11 cellular contexts compared by ENCODE assay signal in genomic region chr19:16184665-16185122, GRCh38. TPM values are rescaled to one million over a fixed set of nuclear protein-coding genes. Genes with fewer than 3 reads are reported as not detected.
DNase-seq lines count a peak whose midpoint lies in the region; ATAC-seq and TF ChIP-seq lines count a peak whose summit lies in the region.
"Had no signal": no experiment of that assay in that cellular context is flagged by ENCODE, and none has a peak within 500 bp of the region (broad histone marks: within the 10 kb centered on the region; RNA-seq: fewer than 3 reads in every experiment).

No MANE protein-coding gene starts in this region.

- H3K27ac ChIP-seq in left lung, result peak overlapping the region; percentile 53 to 79
- H3K27ac ChIP-seq in testis, result no peak overlapping the region

- WGBS in testis, 2 donors, result 24 to 31% methylated on average over 18 of the region's 18 CpGs

- H3K27ac Mint-ChIP-seq in activated CD8-positive, alpha-beta memory T cell treated with anti-CD3 and anti-CD28 coated beads, Interleukin-2, amount 10 ng/mL, durations not matched to agents 7 days and 5 days, result peak overlapping the region; percentile 96
- peak overlapping the region; percentile 97 for H3K27ac Mint-ChIP-seq in activated naive CD8-positive, alpha-beta T cell

- TF ChIP-seq CTCF in left lung (IDR thresholded peaks at IDR 0.05) (no peak), testis (IDR thresholded peaks at IDR 0.05) (no peak)

- H3K9me3 Mint-ChIP-seq in activated CD8-positive, alpha-beta memory T cell treated with anti-CD3 and anti-CD28 coated beads, Interleukin-2, amount 10 ng/mL, durations not matched to agents 7 days and 5 days (ENCODE audit: low read depth), result no peaks in the 10 kb centered on the region
- no peaks in the 10 kb centered on the region for H3K9me3 Mint-ChIP-seq in activated naive CD8-positive, alpha-beta T cell (ENCODE audit: low read depth)

- H3K4me3 Mint-ChIP-seq in activated CD8-positive, alpha-beta memory T cell treated with anti-CD3 and anti-CD28 coated beads, Interleukin-2, amount 10 ng/mL, durations not matched to agents 7 days and 5 days, result peak overlapping the region; percentile 97
- peak overlapping the region; percentile 99 for H3K4me3 Mint-ChIP-seq in activated naive CD8-positive, alpha-beta T cell

- H3K36me3 ChIP-seq in left lung, result peaks cover 0 to 31% of the 10 kb centered on the region in 2 donors
- no peaks in the 10 kb centered on the region for H3K36me3 ChIP-seq in testis (ENCODE audit: low read depth, missing control alignments)

- peaks cover 19% of the 10 kb centered on the region for H3K36me3 Mint-ChIP-seq in activated CD8-positive, alpha-beta memory T cell treated with anti-CD3 and anti-CD28 coated beads, Interleukin-2, amount 10 ng/mL, durations not matched to agents 7 days and 5 days
- peaks cover 3% of the 10 kb centered on the region for H3K36me3 Mint-ChIP-seq in activated naive CD8-positive, alpha-beta T cell

- CTCF ChIA-PET in activated CD8-positive, alpha-beta memory T cell treated with anti-CD3 and anti-CD28 coated beads, Interleukin-2, amount 10 ng/mL, durations not matched to agents 7 days and 5 days (lab: Charles Lee), result interaction anchor here (0.8 to 3.8 kb wide), 31 partner anchors 10 to 207 kb away, joined by 3 to 37 read pairs (median 5); partner anchors contain the start of genes AP1M1, RAB8A and TPM4

- peak; percentile 48 for DNase-seq in activated CD8-positive, alpha-beta memory T cell treated with anti-CD3 and anti-CD28 coated beads, Interleukin-2, amount 10 ng/mL, durations not matched to agents 7 days and 5 days
- DNase-seq in activated CD8-positive, alpha-beta memory T cell treated with anti-CD3 and anti-CD28 coated beads, Interleukin-2, amount 50 U/mL, for 4 hours, result no peak
- DNase-seq in left lung, result no peak
- DNase-seq in testis, result no peak
- DNase-seq in NCI-H1694 (lab: John Stamatoyannopoulos, UW), result no peak
- DNase-seq in NCI-H187 (lab: John Stamatoyannopoulos, UW), result no peak

- peaks cover 3% of the 10 kb centered on the region for H3K27me3 Mint-ChIP-seq in activated CD8-positive, alpha-beta memory T cell treated with anti-CD3 and anti-CD28 coated beads, Interleukin-2, amount 10 ng/mL, durations not matched to agents 7 days and 5 days
- H3K27me3 Mint-ChIP-seq in activated naive CD8-positive, alpha-beta T cell, result no peaks in the 10 kb centered on the region

- H3K27me3 ChIP-seq in left lung, result peaks cover 0 to 13% of the 10 kb centered on the region in 2 donors
- H3K27me3 ChIP-seq in testis, result no peaks in the 10 kb centered on the region

- H3K4me3 ChIP-seq in left lung, result peak overlapping the region; percentile 80 to 92
- H3K4me3 ChIP-seq in testis, result peak overlapping the region; percentile 82 to 92

- peaks cover 38% of the 10 kb centered on the region for H3K4me1 Mint-ChIP-seq in activated CD8-positive, alpha-beta memory T cell treated with anti-CD3 and anti-CD28 coated beads, Interleukin-2, amount 10 ng/mL, durations not matched to agents 7 days and 5 days
- peaks cover 32% of the 10 kb centered on the region for H3K4me1 Mint-ChIP-seq in activated naive CD8-positive, alpha-beta T cell (ENCODE audit: low read depth)

- no peak for TF ChIP-seq POLR2A in testis (IDR thresholded peaks at IDR 0.05)

- H3K4me1 ChIP-seq in left lung (peaks cover 5 to 38% of the 10 kb centered on the region in 2 donors), testis (peaks cover 6% of the 10 kb centered on the region)

- intact Hi-C loops in left lung (cut with DNase I) (loop anchor here in 1 of 2 donors (5.0 kb wide), 1 partner anchor 142 kb away; no protein-coding TSS in a partner anchor), testis (cut with DNase I; ENCODE audit: low total_unique reads) (loop anchor here (5.0 to 10.0 kb wide), 2 partner anchors 70 to 142 kb away; partner anchors contain the start of gene RAB8A)

- ATAC-seq in activated CD8-positive, alpha-beta memory T cell treated with anti-CD3 and anti-CD28 coated beads, Interleukin-2, amount 10 ng/mL, durations not matched to agents 7 days and 5 days, result no peak
- ATAC-seq in left lung, result no peak
- ATAC-seq in HG03175 (IDR thresholded peaks at IDR 0.05; ENCODE audit: unreplicated experiment), result no peak

- no peaks in the 10 kb centered on the region for H3K9me3 ChIP-seq in left lung
- H3K9me3 ChIP-seq in testis, result no peaks in the 10 kb centered on the region

RNA-seq across cellular contexts. Expression of gene FAM32A, which starts 0.5 kb away (rescaled TPM):
- 10 to 100 TPM; 64.6 to 72.0 TPM for total RNA-seq in activated CD8-positive, alpha-beta memory T cell treated with anti-CD3 and anti-CD28 coated beads, Interleukin-2, amount 10 ng/mL, durations not matched to agents 7 days and 5 days
- total RNA-seq in left lung (10 to 100 TPM; 57.1 to 62.3 TPM), testis (10 to 100 TPM; 62.0 to 87.0 TPM)
- 71.2 TPM for polyA plus RNA-seq in testis (ENCODE audit: insufficient read depth, low read depth, low replicate concordance)

RNA-seq across cellular contexts. Expression of gene CIB3, which starts 11.4 kb away (rescaled TPM):
- total RNA-seq in activated CD8-positive, alpha-beta memory T cell treated with anti-CD3 and anti-CD28 coated beads, Interleukin-2, amount 10 ng/mL, durations not matched to agents 7 days and 5 days, result not detected
- not detected for total RNA-seq in left lung
- total RNA-seq in testis, result not detected
- 1.2 TPM for polyA plus RNA-seq in testis (ENCODE audit: insufficient read depth, low read depth, low replicate concordance)
- total RNA-seq: dermis microvascular lymphatic vessel endothelial cell, LHCN-M2, subcutaneous adipose tissue had no signal

RNA-seq across cellular contexts. Expression of gene AP1M1, which starts 13.0 kb away (rescaled TPM):
- 100 to 1,000 TPM; 144 to 154 TPM for total RNA-seq in activated CD8-positive, alpha-beta memory T cell treated with anti-CD3 and anti-CD28 coated beads, Interleukin-2, amount 10 ng/mL, durations not matched to agents 7 days and 5 days
- total RNA-seq in left lung (10 to 100 TPM; 72.1 to 73.9 TPM), testis (100 to 1,000 TPM; 134 to 145 TPM)
- polyA plus RNA-seq in testis (ENCODE audit: insufficient read depth, low read depth, low replicate concordance), result 172 TPM

RNA-seq across cellular contexts. Expression of gene HSH2D, which starts 41.2 kb away (rescaled TPM):
- total RNA-seq in activated CD8-positive, alpha-beta memory T cell treated with anti-CD3 and anti-CD28 coated beads, Interleukin-2, amount 10 ng/mL, durations not matched to agents 7 days and 5 days, result 100 to 1,000 TPM; 181 to 199 TPM
- total RNA-seq in left lung (1 to 10 TPM; 7.1 to 8.5 TPM), testis (under 1 TPM; 0.55 to 0.68 TPM)
- polyA plus RNA-seq in testis (ENCODE audit: insufficient read depth, low read depth, low replicate concordance), result 1.6 TPM
- total RNA-seq: dermis microvascular lymphatic vessel endothelial cell, LHCN-M2 had no signal

Comparison
In these comparisons a context has a peak if more than half of its experiments do, and no peak if none do; other contexts are left out.
1. H3K27ac ChIP-seq: peak in left lung (2 of 2); none in testis (0 of 2).